Comparison of ENCODE assay signal across 11 cellular contexts in genomic region chr19:2533686-2534085, GRCh38. TPM values are rescaled to one million over a fixed set of nuclear protein-coding genes. Genes with fewer than 3 reads are reported as not detected.
DNase-seq lines count a peak whose midpoint lies in the region; ATAC-seq and TF ChIP-seq lines count a peak whose summit lies in the region.
"Had no signal": no experiment of that assay in that cellular context is flagged by ENCODE, and none has a peak within 500 bp of the region (broad histone marks: within the 10 kb centered on the region; RNA-seq: fewer than 3 reads in every experiment).

No MANE protein-coding gene starts in this region.

- H2AFZ ChIP-seq in PC-9: no peak overlapping the region

- H3K36me3 Mint-ChIP-seq in progenitor cell of endocrine pancreas (ENCODE audit: insufficient read depth): peaks cover 2% of the 10 kb centered on the region

- H3K9me3 Mint-ChIP-seq in progenitor cell of endocrine pancreas (ENCODE audit: low read depth): peaks cover 5% of the 10 kb centered on the region

- H3K79me2 ChIP-seq in PC-9 (ENCODE audit: low read depth): no peaks in the 10 kb centered on the region

- ATAC-seq in left colon (no peak), HG02610 (IDR thresholded peaks at IDR 0.05; ENCODE audit: unreplicated experiment) (no peak), HG03565 (IDR thresholded peaks at IDR 0.05; ENCODE audit: unreplicated experiment) (no peak)

- H3K4me2 ChIP-seq in PC-9: peak overlapping the region; percentile 68

- H3K4me3 ChIP-seq in PC-9 (peak overlapping the region; percentile 20; the same call in 1 of the 2 replicates), choroid plexus epithelial cell (ENCODE audit: low read depth, low read length) (no peak overlapping the region)

- peak; percentile 12 for DNase-seq in DMS53 (lab: John Stamatoyannopoulos, UW)
- no peak for DNase-seq in DMS53 treated with DMSO at 0.1 percent for 48 hours (lab: John Stamatoyannopoulos, UW; ENCODE audit: unreplicated experiment)
- DNase-seq in PC-9: peak in 1 of 2 experiments; percentile 54
- peak; percentile 65 for DNase-seq in choroid plexus epithelial cell (ENCODE audit: low read depth)
- no peak for DNase-seq in progenitor cell of endocrine pancreas (ENCODE audit: low spot score, unreplicated experiment)
- DNase-seq in left colon: no peak
- DNase-seq: NCI-H146 had no signal

- no peaks in the 10 kb centered on the region for H3K36me3 ChIP-seq in PC-9 (ENCODE audit: low read depth)
- H3K36me3 ChIP-seq: neutrophil had no signal

- no peaks in the 10 kb centered on the region for H3K27me3 Mint-ChIP-seq in progenitor cell of endocrine pancreas

- TF ChIP-seq CTCF in PC-9 (conservative IDR thresholded peaks at IDR 0.05) (no peak), choroid plexus epithelial cell (conservative IDR thresholded peaks at IDR 0.05; ENCODE audit: low read depth, low read length) (no peak), progenitor cell of endocrine pancreas (IDR thresholded peaks at IDR 0.05; ENCODE audit: unreplicated experiment) (no peak)

- H3K4me1 ChIP-seq in PC-9 (replicated peaks; ENCODE audit: insufficient read depth): peaks cover 62% of the 10 kb centered on the region

- no peak overlapping the region for H3K4me3 Mint-ChIP-seq in progenitor cell of endocrine pancreas (ENCODE audit: low read depth)

- intact Hi-C loops in PC-9 (cut with micrococcal nuclease; ENCODE audit: unreplicated experiment) (no loop called here), left colon (cut with DNase I, micrococcal nuclease) (no loop called here)

- H3K27me3 ChIP-seq in PC-9 (ENCODE audit: insufficient read depth, low read depth): no peaks in the 10 kb centered on the region
- H3K27me3 ChIP-seq: neutrophil had no signal

- POLR2A ChIA-PET in PC-9 (lab: Charles Lee; ENCODE audit: unreplicated experiment): interaction anchor here (0.6 kb wide), 1 partner anchor 649 kb away, joined by 5 read pairs; no protein-coding TSS in a partner anchor

- H3K9me3 ChIP-seq in PC-9 (ENCODE audit: insufficient read depth, low read depth): no peaks in the 10 kb centered on the region
- H3K9me3 ChIP-seq: neutrophil had no signal

- H3F3A ChIP-seq in PC-9 (ENCODE audit: insufficient read depth, low read depth): peaks cover 37% of the 10 kb centered on the region

- H4K20me1 ChIP-seq in PC-9 (ENCODE audit: insufficient read depth): no peaks in the 10 kb centered on the region

- CTCF ChIA-PET in PC-9 (lab: Charles Lee): interaction anchor here (0.7 kb wide), 1 partner anchor 11 kb away, joined by 4 read pairs; no protein-coding TSS in a partner anchor

- peak overlapping the region; percentile 99 for H3K27ac ChIP-seq in PC-9
- H3K27ac ChIP-seq: 22Rv1, neutrophil had no signal

- H3K4me1 Mint-ChIP-seq in progenitor cell of endocrine pancreas (ENCODE audit: low read depth): peaks cover 11% of the 10 kb centered on the region

- no TSS peak for BruUV-seq in PC-9 (replicated peaks; lab: Mats Ljungman, UMichigan)

- no peaks in the 10 kb centered on the region for H3K9me2 ChIP-seq in PC-9 (ENCODE audit: insufficient read depth)

- peak overlapping the region; percentile 22 for H3K27ac Mint-ChIP-seq in progenitor cell of endocrine pancreas

RNA-seq across cellular contexts. Expression of gene GADD45B, which starts 57.8 kb away (rescaled TPM):
- 24.7 and 35.5 TPM in 2 replicates for total RNA-seq in PC-9 (2021)
- 4.9 and 5.1 TPM in 2 replicates for total RNA-seq in progenitor cell of endocrine pancreas
- total RNA-seq in left colon: 10 to 100 TPM; 44.4 to 53.8 TPM

Comparison
In these comparisons a context has a peak if more than half of its experiments do, and no peak if none do; other contexts are left out.
1. DNase-seq: peak in DMS53 (single experiment) and choroid plexus epithelial cell (single experiment); none in DMS53 treated with DMSO at 0.1 percent for 48 hours (single experiment), progenitor cell of endocrine pancreas (single experiment) and left colon (0 of 2).